In the genomic region with DNA sequence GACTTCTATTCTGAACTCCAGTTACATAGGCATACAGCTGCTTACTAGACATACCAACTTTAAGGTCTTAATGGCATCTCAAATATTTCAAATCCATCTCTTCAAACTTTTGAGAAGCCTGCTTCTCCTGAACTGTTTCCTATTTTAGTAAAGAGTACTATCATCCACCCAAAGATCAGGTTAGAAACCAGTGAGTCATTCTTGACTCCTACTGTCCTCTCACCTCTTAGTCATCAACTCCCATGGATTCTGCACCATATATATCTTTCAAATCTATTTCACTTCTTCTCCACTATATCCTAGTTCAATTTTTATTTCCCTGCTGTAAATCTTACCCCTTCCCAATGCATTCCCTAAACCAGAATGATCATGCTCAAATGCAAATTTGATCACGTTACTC, we compare ENCODE assay signal across 28 cellular contexts. TPM values are rescaled to one million over a fixed set of nuclear protein-coding genes. Genes with fewer than 3 reads are reported as not detected.
DNase-seq lines count a peak whose midpoint lies in the region; ATAC-seq and TF ChIP-seq lines count a peak whose summit lies in the region.
"Had no signal": no experiment of that assay in that cellular context is flagged by ENCODE, and none has a peak within 500 bp of the region (broad histone marks: within the 10 kb centered on the region; RNA-seq: fewer than 3 reads in every experiment).

No MANE protein-coding gene starts in this region.

- no peak overlapping the region for H3K4me3 ChIP-seq in BLaER1
- H3K4me3 ChIP-seq in HL-60 (replicated peaks; ENCODE audit: insufficient read depth, low read length) = no peak overlapping the region
- no peak overlapping the region for H3K4me3 ChIP-seq in OCI-LY3 (ENCODE audit: low read length)
- H3K4me3 ChIP-seq in fibroblast of mammary gland (ENCODE audit: control insufficient read depth, low read depth, low read length) = no peak overlapping the region
- H3K4me3 ChIP-seq: adrenal gland, esophagus muscularis mucosa, gastrocnemius medialis, GM12878, left ventricle myocardium inferior, Peyer's patch, tibial artery had no signal

- H3K27me3 ChIP-seq in BLaER1 (no peaks in the 10 kb centered on the region), HL-60 (ENCODE audit: insufficient read depth, poor library complexity, severe bottlenecking) (no peaks in the 10 kb centered on the region), OCI-LY3 (ENCODE audit: low read depth, low read length) (no peaks in the 10 kb centered on the region)
- H3K27me3 ChIP-seq: adrenal gland, esophagus muscularis mucosa, gastrocnemius medialis, Peyer's patch, tibial artery had no signal

- peak overlapping the region; percentile 91 for H3K27ac ChIP-seq in BLaER1
- peak overlapping the region; percentile 62 for H3K27ac ChIP-seq in HL-60 (replicated peaks)
- H3K27ac ChIP-seq in OCI-LY3 (ENCODE audit: low read length) = peak overlapping the region; percentile 83
- H3K27ac ChIP-seq: adrenal gland, C4-2B, esophagus muscularis mucosa, gastrocnemius medialis, left ventricle myocardium inferior, tibial artery, WERI-Rb-1 had no signal

- ATAC-seq in left lobe of liver = no peak
- no peak for ATAC-seq in GM18909 (IDR thresholded peaks at IDR 0.05; ENCODE audit: poor library complexity, unreplicated experiment)
- ATAC-seq: gastrocnemius medialis, GM12878, natural killer cell had no signal

- H3K9ac ChIP-seq in BLaER1 (peak overlapping the region; percentile 61; the same call in 1 of the 2 replicates), OCI-LY3 (ENCODE audit: low read length) (no peak overlapping the region)

- no peak for TF ChIP-seq CTCF in HL-60 (IDR thresholded peaks at IDR 0.05; ENCODE audit: insufficient read depth, low read length)
- TF ChIP-seq CTCF in OCI-LY3 (IDR thresholded peaks at IDR 0.05; ENCODE audit: low read depth, low read length) = no peak
- no peak for TF ChIP-seq CTCF in fibroblast of mammary gland (conservative IDR thresholded peaks at IDR 0.05; ENCODE audit: control insufficient read depth, insufficient read depth, low read depth, low read length)

- H4K20me1 ChIP-seq in BLaER1 (no peaks in the 10 kb centered on the region), OCI-LY3 (ENCODE audit: insufficient read depth, low read length) (no peaks in the 10 kb centered on the region)

- DNase-seq in HL-60 (ENCODE audit: low read depth in 1 of 2, low spot score in 1 of 2) (no peak), fibroblast of mammary gland (ENCODE audit: low read depth) (peak; percentile 53), NCI-H526 treated with DMSO at 0.1 percent for 48 hours (lab: John Stamatoyannopoulos, UW) (no peak), left lobe of liver (ENCODE audit: low spot score) (no peak), T-helper 9 cell (no peak)
- DNase-seq: activated CD4-positive, alpha-beta T cell treated with anti-CD3 and anti-CD28 coated beads, Interleukin-2, amount 50 U/mL, for 4 hours; activated gamma-delta T cell; adrenal gland; gastrocnemius medialis; HCEC 1CT; hippocampal formation; left ventricle myocardium inferior; natural killer cell; NCI-H1436 treated with DMSO at 0.1 percent for 48 hours; Peyer's patch; stimulated activated CD4-positive, alpha-beta T cell treated with anti-CD3 and anti-CD28 coated beads, Interleukin-2, amount 100 ng/mL, for 48 hours; stimulated activated naive CD4-positive, alpha-beta T cell treated with Interleukin-2 at 50 U/mL for 16 hours; T-helper 2 cell; tibial artery; WERI-Rb-1 had no signal

- H3K4me2 ChIP-seq in BLaER1 = peak overlapping the region; percentile 75
- H3K4me2 ChIP-seq in OCI-LY3 (ENCODE audit: low read length) = peak overlapping the region; percentile 69

- H3K9me3 ChIP-seq in BLaER1 = peaks cover 14% of the 10 kb centered on the region
- no peaks in the 10 kb centered on the region for H3K9me3 ChIP-seq in OCI-LY3 (ENCODE audit: insufficient read depth, low read length)
- H3K9me3 ChIP-seq: adrenal gland, esophagus muscularis mucosa, gastrocnemius medialis, left ventricle myocardium inferior, Peyer's patch, tibial artery had no signal

- H3K36me3 ChIP-seq in BLaER1 (no peaks in the 10 kb centered on the region), OCI-LY3 (replicated peaks; ENCODE audit: low read depth, low read length) (no peaks in the 10 kb centered on the region)
- H3K36me3 ChIP-seq: adrenal gland, esophagus muscularis mucosa, gastrocnemius medialis, left ventricle myocardium inferior, Peyer's patch, tibial artery, WERI-Rb-1 had no signal

- H3K79me2 ChIP-seq in OCI-LY3 (ENCODE audit: low read length) = no peaks in the 10 kb centered on the region

- peaks cover 73% of the 10 kb centered on the region for H3K4me1 ChIP-seq in BLaER1
- peaks cover 68% of the 10 kb centered on the region for H3K4me1 ChIP-seq in OCI-LY3 (ENCODE audit: low read length)
- H3K4me1 ChIP-seq: adrenal gland, gastrocnemius medialis, left ventricle myocardium inferior had no signal

- no peak overlapping the region for H2AFZ ChIP-seq in OCI-LY3 (ENCODE audit: low read depth, low read length)

RNA-seq across cellular contexts. Expression of a gene that starts 18.1 kb away (rescaled TPM):
- 0.20 TPM for total RNA-seq in left lobe of liver
- total RNA-seq: GM12878, NCI-H460, SK-MEL-5 had no signal
